Comparison of ENCODE assay signal across 16 cellular contexts in genomic region chr14:86574778-86575129, GRCh38.
DNase-seq lines count a peak whose midpoint lies in the region; FAIRE-seq and TF ChIP-seq lines count a peak whose summit lies in the region.
"Had no signal": no experiment of that assay in that cellular context is flagged by ENCODE, and none has a peak within 500 bp of the region (broad histone marks: within the 10 kb centered on the region; RNA-seq: fewer than 3 reads in every experiment).

No MANE protein-coding gene starts in this region.

- H3K27ac ChIP-seq in SK-N-MC: peak overlapping the region; percentile 84
- H3K27ac ChIP-seq in suprapubic skin: no peak overlapping the region
- H3K27ac ChIP-seq: GM23248, KMS-11 had no signal

- no peaks in the 10 kb centered on the region for H3K27me3 Mint-ChIP-seq in MCF 10A (ENCODE audit: insufficient read depth, unreplicated experiment)

- H3K9me3 Mint-ChIP-seq in MCF 10A (ENCODE audit: unreplicated experiment): no peaks in the 10 kb centered on the region

- no peak for TF ChIP-seq EP300 in suprapubic skin (IDR thresholded peaks at IDR 0.05)

- H3K27me3 ChIP-seq in suprapubic skin: no peaks in the 10 kb centered on the region

- POLR2A ChIA-PET in MCF 10A (lab: Yijun Ruan, JAX): interaction anchor here (0.6 kb wide), 1 partner anchor 1233 kb away, joined by 3 read pairs; no protein-coding TSS in a partner anchor

- H3K9me3 ChIP-seq in SK-N-MC (ENCODE audit: low read depth, low read length) (no peaks in the 10 kb centered on the region), suprapubic skin (no peaks in the 10 kb centered on the region)

- H3K27ac Mint-ChIP-seq in MCF 10A (ENCODE audit: low read depth, unreplicated experiment): no peak overlapping the region

- H3K36me3 ChIP-seq in SK-N-MC (ENCODE audit: insufficient read depth, low read length): no peaks in the 10 kb centered on the region
- H3K36me3 ChIP-seq in suprapubic skin: no peaks in the 10 kb centered on the region

- no peaks in the 10 kb centered on the region for H3K4me1 ChIP-seq in suprapubic skin

- 57% methylated on average over 1 of the region's 1 CpG for WGBS in suprapubic skin

- H3K36me3 Mint-ChIP-seq in MCF 10A (ENCODE audit: insufficient read depth, unreplicated experiment): no peaks in the 10 kb centered on the region

- TF ChIP-seq POLR2A in suprapubic skin (IDR thresholded peaks at IDR 0.05): no peak
- TF ChIP-seq POLR2A in H54 (IDR thresholded peaks at IDR 0.05; ENCODE audit: low read depth, low read length): no peak

- H3K4me3 ChIP-seq in SK-N-MC: 0 out of 2 replicates have a peak overlapping the region, but pooled peaks have one; percentile 22
- no peak overlapping the region for H3K4me3 ChIP-seq in fibroblast of pulmonary artery (replicated peaks; ENCODE audit: low read depth, low read length)
- H3K4me3 ChIP-seq in suprapubic skin: no peak overlapping the region
- H3K4me3 ChIP-seq: GM23248 had no signal

- H3K9ac ChIP-seq in SK-N-MC (ENCODE audit: insufficient read length): peak overlapping the region; percentile 43
- H3K9ac ChIP-seq: GM23248, KMS-11 had no signal

- no peak for TF ChIP-seq CTCF in fibroblast of pulmonary artery (IDR thresholded peaks at IDR 0.05; ENCODE audit: low read length, missing control alignments)
- no peak for TF ChIP-seq CTCF in suprapubic skin (IDR thresholded peaks at IDR 0.05)
- TF ChIP-seq CTCF in MCF 10A (IDR thresholded peaks at IDR 0.05; ENCODE audit: unreplicated experiment): no peak

- no peak for FAIRE-seq in H54 (lab: Jason Lieb, UNC)

- intact Hi-C loops in MCF 10A (cut with micrococcal nuclease): no loop called here

- DNase-seq in ELR (ENCODE audit: low read depth) (peak; percentile 39), SK-N-MC (ENCODE audit: low read depth, low spot score) (no peak), fibroblast of pulmonary artery (ENCODE audit: low read depth) (peak; percentile 1), suprapubic skin (ENCODE audit: low spot score in 2 of 2) (no peak), MCF 10A (ENCODE audit: unreplicated experiment) (no peak), H54 (ENCODE audit: insufficient read length, low spot score) (no peak)
- DNase-seq in activated CD4-positive, CD25-positive, alpha-beta regulatory T cell treated with anti-CD3 and anti-CD28 coated beads, Interleukin-2, amount 50 U/mL, for 72 hours: no peak
- DNase-seq: ACHN, GDM1, GM23248, NCI-H1417 treated with DMSO at 0.1 percent for 48 hours, NCI-H187 treated with DMSO at 0.1 percent for 48 hours, NCI-H226, NCI-H524, T-helper 1 cell had no signal

- BruUV-seq in MCF 10A (replicated peaks; lab: Mats Ljungman, UMichigan): no TSS peak

- CTCF ChIA-PET in MCF 10A (lab: Yijun Ruan, JAX): no interaction called here

- peaks cover 6% of the 10 kb centered on the region for H3K4me1 Mint-ChIP-seq in MCF 10A (ENCODE audit: insufficient read depth, unreplicated experiment)

- H3K4me3 Mint-ChIP-seq in MCF 10A (ENCODE audit: unreplicated experiment): no peak overlapping the region

Comparison
In these comparisons a context has a peak if more than half of its experiments do, and no peak if none do; other contexts are left out.
1. DNase-seq: peak in ELR (single experiment) and fibroblast of pulmonary artery (single experiment); none in SK-N-MC (single experiment), suprapubic skin (0 of 2), MCF 10A (single experiment), H54 (single experiment) and activated CD4-positive, CD25-positive, alpha-beta regulatory T cell treated with anti-CD3 and anti-CD28 coated beads, Interleukin-2, amount 50 U/mL, for 72 hours (single experiment).